In the genomic region with DNA sequence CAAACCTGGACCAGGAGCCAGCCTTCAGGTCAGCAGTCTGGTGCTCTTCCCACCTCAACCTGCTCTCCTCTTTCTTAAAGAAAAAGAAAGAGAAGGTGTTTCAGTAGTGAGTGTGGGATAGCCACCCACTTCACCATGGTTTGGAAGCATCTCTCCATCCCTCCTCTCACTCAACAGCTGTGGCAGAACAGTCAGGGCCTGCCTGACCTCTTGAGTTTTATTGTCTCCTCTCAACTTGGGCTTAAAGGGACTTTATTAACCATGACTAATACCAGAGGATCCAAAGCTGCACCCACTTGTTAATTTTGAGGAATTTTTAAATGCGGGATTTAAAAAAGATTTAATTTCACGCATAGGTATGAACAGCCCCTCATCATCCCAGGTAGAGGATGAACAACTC, we compare ENCODE assay signal across 8 cellular contexts. TPM values are rescaled to one million over a fixed set of nuclear protein-coding genes. Genes with fewer than 3 reads are reported as not detected.
DNase-seq lines count a peak whose midpoint lies in the region; ATAC-seq and TF ChIP-seq lines count a peak whose summit lies in the region.

No MANE protein-coding gene starts in this region.

- no peaks in the 10 kb centered on the region for H3K9me3 Mint-ChIP-seq in activated CD8-positive, alpha-beta memory T cell treated with anti-CD3 and anti-CD28 coated beads, Interleukin-2, amount 10 ng/mL, durations not matched to agents 7 days and 5 days (ENCODE audit: low read depth)
- H3K9me3 Mint-ChIP-seq in activated B cell treated with CpG ODN at 0.5 μM for 24 hours, result peaks cover 2% of the 10 kb centered on the region
- H3K9me3 Mint-ChIP-seq in immature natural killer cell, result peaks cover 0 to 2% (median 0%) of the 10 kb centered on the region in 6 donors

- H3K27me3 ChIP-seq in stomach smooth muscle (ENCODE audit: control insufficient read depth in 1 of 2, insufficient read depth in 2 of 2, low read length in 2 of 2), result peaks cover 7 to 17% of the 10 kb centered on the region in 2 donors

- TF ChIP-seq CTCF in activated B cell treated with CpG ODN at 0.5 μM for 24 hours (IDR thresholded peaks at IDR 0.05), result no peak

- H3K27ac Mint-ChIP-seq in activated CD8-positive, alpha-beta memory T cell treated with anti-CD3 and anti-CD28 coated beads, Interleukin-2, amount 10 ng/mL, durations not matched to agents 7 days and 5 days, result no peak overlapping the region
- no peak overlapping the region for H3K27ac Mint-ChIP-seq in activated B cell treated with CpG ODN at 0.5 μM for 24 hours
- H3K27ac Mint-ChIP-seq in immature natural killer cell, result no peak overlapping the region

- no peak for ATAC-seq in activated CD8-positive, alpha-beta memory T cell treated with anti-CD3 and anti-CD28 coated beads, Interleukin-2, amount 10 ng/mL, durations not matched to agents 7 days and 5 days
- no peak for ATAC-seq in activated B cell treated with CpG ODN at 0.5 μM for 24 hours (ENCODE audit: low read depth)
- no peak for ATAC-seq in GM18873 (IDR thresholded peaks at IDR 0.05; ENCODE audit: low FRiP score, unreplicated experiment)

- no peaks in the 10 kb centered on the region for H3K36me3 Mint-ChIP-seq in activated CD8-positive, alpha-beta memory T cell treated with anti-CD3 and anti-CD28 coated beads, Interleukin-2, amount 10 ng/mL, durations not matched to agents 7 days and 5 days
- H3K36me3 Mint-ChIP-seq in activated B cell treated with CpG ODN at 0.5 μM for 24 hours (ENCODE audit: low read depth) (no peaks in the 10 kb centered on the region), immature natural killer cell (no peaks in the 10 kb centered on the region)

- POLR2A ChIA-PET in activated B cell treated with CpG ODN at 0.5 μM for 24 hours (lab: Charles Lee), result interaction anchor here (1.3 kb wide), 1 partner anchor 155 kb away, joined by 5 read pairs; no protein-coding TSS in a partner anchor

- intact Hi-C loops in activated B cell treated with CpG ODN at 0.5 μM for 24 hours (cut with micrococcal nuclease), result loop anchor here (2.0 to 5.0 kb wide), 2 partner anchors 48 to 65 kb away; partner anchors contain the start of gene ANGEL2

- peaks cover 68% of the 10 kb centered on the region for H3K27me3 Mint-ChIP-seq in activated CD8-positive, alpha-beta memory T cell treated with anti-CD3 and anti-CD28 coated beads, Interleukin-2, amount 10 ng/mL, durations not matched to agents 7 days and 5 days
- H3K27me3 Mint-ChIP-seq in activated B cell treated with CpG ODN at 0.5 μM for 24 hours, result peaks cover 21% of the 10 kb centered on the region
- H3K27me3 Mint-ChIP-seq in immature natural killer cell (ENCODE audit: low read depth in 3 of 3), result peaks cover 10 to 26% (median 15%) of the 10 kb centered on the region in 3 donors

- no peak for DNase-seq in activated CD8-positive, alpha-beta memory T cell treated with anti-CD3 and anti-CD28 coated beads, Interleukin-2, amount 10 ng/mL, durations not matched to agents 7 days and 5 days
- DNase-seq in activated CD8-positive, alpha-beta memory T cell treated with anti-CD3 and anti-CD28 coated beads for 24 hours, result no peak
- DNase-seq in activated B cell treated with CpG ODN at 0.5 μM for 24 hours (no peak), immature natural killer cell (no peak), hepatic stellate cell (ENCODE audit: low spot score) (no peak), NCI-H187 (lab: John Stamatoyannopoulos, UW) (no peak)

- H3K9me3 ChIP-seq in stomach smooth muscle (ENCODE audit: control insufficient read depth in 2 of 2, low read length in 2 of 2), result no peaks in the 10 kb centered on the region

- no peaks in the 10 kb centered on the region for H3K36me3 ChIP-seq in stomach smooth muscle (ENCODE audit: control insufficient read depth in 2 of 2, insufficient read depth in 2 of 2, low read length in 2 of 2)

- peaks cover 8% of the 10 kb centered on the region for H3K4me1 Mint-ChIP-seq in activated CD8-positive, alpha-beta memory T cell treated with anti-CD3 and anti-CD28 coated beads, Interleukin-2, amount 10 ng/mL, durations not matched to agents 7 days and 5 days
- H3K4me1 Mint-ChIP-seq in activated B cell treated with CpG ODN at 0.5 μM for 24 hours (peaks cover 32% of the 10 kb centered on the region), immature natural killer cell (peaks cover 11 to 13% of the 10 kb centered on the region in 2 donors)

- peak overlapping the region; percentile 79 for H3K4me3 ChIP-seq in stomach smooth muscle (ENCODE audit: low read length in 2 of 2)

- CTCF ChIA-PET in activated CD8-positive, alpha-beta memory T cell treated with anti-CD3 and anti-CD28 coated beads, Interleukin-2, amount 10 ng/mL, durations not matched to agents 7 days and 5 days (lab: Charles Lee), result no interaction called here
- CTCF ChIA-PET in activated B cell treated with CpG ODN at 0.5 μM for 24 hours (lab: Charles Lee), result no interaction called here

- peaks cover 24% of the 10 kb centered on the region for H3K4me1 ChIP-seq in stomach smooth muscle (ENCODE audit: control insufficient read depth, insufficient read depth, low read length)

- no peak overlapping the region for H3K9ac ChIP-seq in stomach smooth muscle (ENCODE audit: low read length in 2 of 2)

- no peak overlapping the region for H3K27ac ChIP-seq in stomach smooth muscle (ENCODE audit: low read length)

- H3K4me3 Mint-ChIP-seq in activated CD8-positive, alpha-beta memory T cell treated with anti-CD3 and anti-CD28 coated beads, Interleukin-2, amount 10 ng/mL, durations not matched to agents 7 days and 5 days, result peak overlapping the region; percentile 70
- peak overlapping the region; percentile 88 for H3K4me3 Mint-ChIP-seq in activated B cell treated with CpG ODN at 0.5 μM for 24 hours
- peak overlapping the region; percentile 73 to 80 (median 75) for H3K4me3 Mint-ChIP-seq in immature natural killer cell

RNA-seq across cellular contexts. Expression of gene VASH2, which starts 0.6 kb away (rescaled TPM):
- under 1 TPM; 0.73 to 0.79 TPM for total RNA-seq in activated CD8-positive, alpha-beta memory T cell treated with anti-CD3 and anti-CD28 coated beads, Interleukin-2, amount 10 ng/mL, durations not matched to agents 7 days and 5 days
- total RNA-seq in activated B cell treated with CpG ODN at 0.5 μM for 24 hours, result 0.07 and 0.17 TPM in 2 replicates
- polyA plus RNA-seq in immature natural killer cell, result under 1 TPM in 1 of 3 donors, not detected in 2; 0.49 TPM
